In the genomic region with DNA sequence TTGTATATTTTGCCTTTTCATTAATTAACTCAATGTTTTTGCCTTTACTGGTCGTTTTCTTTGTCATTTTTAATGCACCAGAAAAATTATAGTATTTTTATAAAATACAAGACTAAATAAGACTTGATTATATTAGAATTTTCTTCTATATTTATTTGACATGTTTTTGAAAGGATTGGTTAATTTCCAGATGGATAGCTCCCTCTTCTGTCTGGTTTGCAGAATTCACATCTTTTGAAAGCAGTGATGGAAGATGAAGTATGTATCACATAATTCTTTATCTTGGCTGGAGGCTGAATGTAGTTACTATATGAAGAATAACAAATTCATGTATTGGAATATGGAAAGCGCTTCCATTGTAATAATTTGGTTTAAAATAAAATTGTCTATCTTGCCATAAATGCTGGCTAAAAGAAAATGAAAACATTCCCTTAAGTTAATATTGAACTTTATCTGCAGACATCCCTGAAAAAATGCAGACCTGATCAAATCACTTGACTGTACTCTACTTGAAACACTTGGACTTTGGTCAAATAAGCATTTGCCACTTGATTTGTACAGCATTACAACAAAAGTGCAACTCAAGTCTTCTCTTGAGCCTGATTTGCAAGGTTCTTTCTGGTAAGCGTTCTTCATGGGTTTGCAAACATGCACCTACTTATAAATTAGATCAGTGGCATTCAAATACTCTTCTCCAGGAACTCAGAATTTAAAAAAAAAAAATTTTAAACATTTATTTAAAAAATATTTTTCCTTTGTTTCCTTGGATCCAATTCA, we compare ENCODE assay signal across 8 cellular contexts.
DNase-seq lines count a peak whose midpoint lies in the region; ATAC-seq, FAIRE-seq and TF ChIP-seq lines count a peak whose summit lies in the region.

No MANE protein-coding gene starts in this region.

- H3K36me3 ChIP-seq in cardiac muscle cell (no peaks in the 10 kb centered on the region), pancreas (no peaks in the 10 kb centered on the region)

- H3K4me3 ChIP-seq in cardiac muscle cell (no peak overlapping the region), pancreas (no peak overlapping the region)

- H3K27me3 ChIP-seq in cardiac muscle cell = no peaks in the 10 kb centered on the region
- H3K27me3 ChIP-seq in pancreas = no peaks in the 10 kb centered on the region

- FAIRE-seq in pancreas (lab: Jason Lieb, UNC) = peak; percentile 45

- H3K4me1 ChIP-seq in cardiac muscle cell (ENCODE audit: low read depth) (peaks cover 5% of the 10 kb centered on the region), pancreas (peaks cover 0 to 11% (median 5%) of the 10 kb centered on the region in 3 donors)

- intact Hi-C loops in cardiac septum (cut with DNase I) = loop anchor here (5.0 kb wide), 2 partner anchors 233 to 293 kb away; no protein-coding TSS in a partner anchor
- intact Hi-C loops in pancreas (cut with DNase I) = loop anchor here in 1 of 3 donors (10.0 kb wide), 1 partner anchor 295 kb away; no protein-coding TSS in a partner anchor

- DNase-seq in cardiac muscle cell (ENCODE audit: low read depth in 1 of 2, low spot score in 1 of 2) = peak; percentile 15 to 79
- DNase-seq in cardiac septum (ENCODE audit: low spot score) = no peak
- DNase-seq in NCI-H460 (ENCODE audit: extremely low read depth, low read depth) = peak; percentile 61
- DNase-seq in dermis microvascular lymphatic vessel endothelial cell (ENCODE audit: low read depth in 2 of 2) = peak; percentile 76 to 82
- DNase-seq in pancreas = no peak
- DNase-seq in central memory CD4-positive, alpha-beta T cell = no peak

- H3K9me3 ChIP-seq in cardiac muscle cell (ENCODE audit: low read depth) = no peaks in the 10 kb centered on the region
- H3K9me3 ChIP-seq in pancreas = no peaks in the 10 kb centered on the region

- H3K27ac ChIP-seq in cardiac muscle cell = no peak overlapping the region
- no peak overlapping the region for H3K27ac ChIP-seq in pancreas

- ATAC-seq in pancreas (peak in 3 of 4 donors; percentile 56 to 84 (median 78)), GM18867 (IDR thresholded peaks at IDR 0.05; ENCODE audit: unreplicated experiment) (no peak), HG02884 (IDR thresholded peaks at IDR 0.05; ENCODE audit: unreplicated experiment) (no peak)

- WGBS in pancreas, 2 donors = 30 to 37% methylated on average over 3 of the region's 3 CpGs

- TF ChIP-seq CTCF in cardiac muscle cell (IDR thresholded peaks at IDR 0.05; ENCODE audit: low read depth, low read length) = peak; percentile 65
- TF ChIP-seq CTCF in pancreas (IDR thresholded peaks at IDR 0.05) = peak in 2 of 4 donors; percentile 32 to 40

Comparison
In these comparisons a context has a peak if more than half of its experiments do, and no peak if none do; other contexts are left out.
1. DNase-seq: peak in cardiac muscle cell (2 of 2), NCI-H460 (single experiment) and dermis microvascular lymphatic vessel endothelial cell (2 of 2); none in cardiac septum (single experiment), pancreas (0 of 6) and central memory CD4-positive, alpha-beta T cell (single experiment).
2. ATAC-seq: peak in pancreas (3 of 4); none in GM18867 (single experiment) and HG02884 (single experiment).